16 cellular contexts compared by ENCODE assay signal in genomic region chr12:47221256-47222023, GRCh38.
A peak's percentile ranks its signal among the peaks of the same experiment; 100 is the strongest.
DNase-seq lines count a peak whose midpoint lies in the region; ATAC-seq lines count a peak whose summit lies in the region.
"Had no signal": no experiment of that assay in that cellular context is flagged by ENCODE, and none has a peak within 500 bp of the region (broad histone marks: within the 10 kb centered on the region; RNA-seq: fewer than 3 reads in every experiment).

No MANE protein-coding gene starts in this region.

- no peaks in the 10 kb centered on the region for H3K9me3 Mint-ChIP-seq in T-helper 2 cell treated with Interferon-gamma antibody and Interleukin-4, amounts not matched to agents 5 μg/mL and 100 μg/mL, for 36 hours
- H3K9me3 Mint-ChIP-seq in activated naive CD4-positive, alpha-beta T cell treated with anti-CD3 and anti-CD28 coated beads, Interleukin-2, amount 50 U/mL, for 72 hours, result no peaks in the 10 kb centered on the region
- H3K9me3 Mint-ChIP-seq in naive thymus-derived CD4-positive, alpha-beta T cell, result peaks cover 0 to 1% (median 0%) of the 10 kb centered on the region in 11 donors

- H3K27ac ChIP-seq in Karpas-422 (ENCODE audit: low read length), result peak overlapping the region; percentile 21; the same call in 1 of the 2 replicates
- peak overlapping the region; percentile 76 for H3K27ac ChIP-seq in naive thymus-derived CD4-positive, alpha-beta T cell (ENCODE audit: low read depth, low read length)
- H3K27ac ChIP-seq: esophagus squamous epithelium, parathyroid adenoma had no signal

- intact Hi-C loops in naive thymus-derived CD4-positive, alpha-beta T cell (cut with micrococcal nuclease), result loop anchor here in 1 of 2 donors (2.0 kb wide), 1 partner anchor 15 kb away; no protein-coding TSS in a partner anchor

- no peak overlapping the region for H2AFZ ChIP-seq in Karpas-422 (ENCODE audit: low read length)
- H2AFZ ChIP-seq: parathyroid adenoma had no signal

- H3K4me1 Mint-ChIP-seq in T-helper 2 cell treated with Interferon-gamma antibody and Interleukin-4, amounts not matched to agents 5 μg/mL and 100 μg/mL, for 36 hours (ENCODE audit: low read depth), result peaks cover 52% of the 10 kb centered on the region
- H3K4me1 Mint-ChIP-seq in naive thymus-derived CD4-positive, alpha-beta T cell, result peaks cover 49 to 72% (median 65%) of the 10 kb centered on the region in 7 donors

- CTCF ChIA-PET in naive thymus-derived CD4-positive, alpha-beta T cell (lab: Charles Lee), result interaction anchor here (1.1 to 1.8 kb wide), 2 partner anchors 10 to 14 kb away, joined by 4 to 5 read pairs; no protein-coding TSS in a partner anchor

- H3K4me3 Mint-ChIP-seq in T-helper 2 cell treated with Interferon-gamma antibody and Interleukin-4, amounts not matched to agents 5 μg/mL and 100 μg/mL, for 36 hours, result peak overlapping the region; percentile 59
- H3K4me3 Mint-ChIP-seq in naive thymus-derived CD4-positive, alpha-beta T cell, result peak overlapping the region; percentile 72 to 93 (median 82)

- H3K4me3 ChIP-seq in Karpas-422 (ENCODE audit: low read length), result no peak overlapping the region
- H3K4me3 ChIP-seq in naive thymus-derived CD4-positive, alpha-beta T cell (ENCODE audit: low read length), result peak overlapping the region; percentile 3
- H3K4me3 ChIP-seq: esophagus squamous epithelium, lower lobe of right lung had no signal

- peak overlapping the region; percentile 11 for H3K4me2 ChIP-seq in Karpas-422 (ENCODE audit: low read depth, low read length, poor library complexity, severe bottlenecking)

- H3K9ac ChIP-seq in Karpas-422 (ENCODE audit: low read length), result no peak overlapping the region
- H3K9ac ChIP-seq: parathyroid adenoma had no signal

- peaks cover 59% of the 10 kb centered on the region for H3K36me3 Mint-ChIP-seq in T-helper 2 cell treated with Interferon-gamma antibody and Interleukin-4, amounts not matched to agents 5 μg/mL and 100 μg/mL, for 36 hours (ENCODE audit: low read depth)
- H3K36me3 Mint-ChIP-seq in activated naive CD4-positive, alpha-beta T cell treated with anti-CD3 and anti-CD28 coated beads, Interleukin-2, amount 50 U/mL, for 72 hours, result peaks cover 72 to 84% of the 10 kb centered on the region in 2 donors
- peaks cover 16 to 65% (median 51%) of the 10 kb centered on the region in 5 donors for H3K36me3 Mint-ChIP-seq in naive thymus-derived CD4-positive, alpha-beta T cell

- H3K4me1 ChIP-seq in Karpas-422 (ENCODE audit: low read length), result peaks cover 90% of the 10 kb centered on the region
- H3K4me1 ChIP-seq in naive thymus-derived CD4-positive, alpha-beta T cell (ENCODE audit: control insufficient read depth in 2 of 2, insufficient read depth in 2 of 2, low read length in 2 of 2), result peaks cover 49 to 50% of the 10 kb centered on the region in 2 donors
- H3K4me1 ChIP-seq: parathyroid adenoma had no signal

- H3K27ac Mint-ChIP-seq in T-helper 2 cell treated with Interferon-gamma antibody and Interleukin-4, amounts not matched to agents 5 μg/mL and 100 μg/mL, for 36 hours, result peak overlapping the region; percentile 21
- H3K27ac Mint-ChIP-seq in activated naive CD4-positive, alpha-beta T cell treated with anti-CD3 and anti-CD28 coated beads, Interleukin-2, amount 50 U/mL, for 72 hours, result peak overlapping the region; percentile 87 to 100
- H3K27ac Mint-ChIP-seq in naive thymus-derived CD4-positive, alpha-beta T cell, result peak overlapping the region; percentile 75 to 96 (median 85)

- ATAC-seq in activated naive CD4-positive, alpha-beta T cell treated with anti-CD3 and anti-CD28 coated beads, Interleukin-2, amount 50 U/mL, for 72 hours, result no peak
- no peak for ATAC-seq in naive thymus-derived CD4-positive, alpha-beta T cell
- ATAC-seq in HG03439 (IDR thresholded peaks at IDR 0.05; ENCODE audit: unreplicated experiment) (no peak), GM21619 (IDR thresholded peaks at IDR 0.05; ENCODE audit: unreplicated experiment) (no peak)

- no peaks in the 10 kb centered on the region for H3K9me3 ChIP-seq in Karpas-422 (ENCODE audit: low read length)
- no peaks in the 10 kb centered on the region for H3K9me3 ChIP-seq in naive thymus-derived CD4-positive, alpha-beta T cell (ENCODE audit: control insufficient read depth in 2 of 3, low read length in 3 of 3)
- H3K9me3 ChIP-seq: esophagus squamous epithelium, lower lobe of right lung had no signal

- no peaks in the 10 kb centered on the region for H3K36me3 ChIP-seq in Karpas-422 (ENCODE audit: insufficient read depth, low read length)
- H3K36me3 ChIP-seq in naive thymus-derived CD4-positive, alpha-beta T cell (ENCODE audit: control insufficient read depth in 2 of 3, insufficient read depth in 3 of 3, low read length in 3 of 3), result peaks cover 0 to 15% (median 4%) of the 10 kb centered on the region in 3 experiments
- H3K36me3 ChIP-seq: esophagus squamous epithelium, lower lobe of right lung had no signal

- H3K9me2 ChIP-seq in Karpas-422 (replicated peaks; ENCODE audit: insufficient read depth, low read length), result no peaks in the 10 kb centered on the region

- no peak for DNase-seq in T-helper 2 cell treated with Interferon-gamma antibody and Interleukin-4, amounts not matched to agents 5 μg/mL and 100 μg/mL, for 36 hours (ENCODE audit: low spot score)
- DNase-seq in T-helper 2 cell (no peak), Karpas-422 (no peak), dermis blood vessel endothelial cell (no peak)
- no peak for DNase-seq in activated naive CD4-positive, alpha-beta T cell treated with anti-CD3 and anti-CD28 coated beads, Interleukin-2, amount 50 U/mL, for 72 hours (ENCODE audit: low spot score in 2 of 2)
- DNase-seq in naive thymus-derived CD4-positive, alpha-beta T cell, result no peak
- DNase-seq: central memory CD4-positive, alpha-beta T cell; esophagus squamous epithelium; hypothalamus; lower lobe of right lung; NCI-H1048; RPMI8226; stimulated activated CD4-positive, alpha-beta T cell treated with anti-CD3 and anti-CD28 coated beads, Interleukin-15, amount 100 ng/mL, for 24 hours had no signal

- H3K27me3 ChIP-seq in Karpas-422 (ENCODE audit: low read length), result no peaks in the 10 kb centered on the region
- no peaks in the 10 kb centered on the region for H3K27me3 ChIP-seq in naive thymus-derived CD4-positive, alpha-beta T cell (ENCODE audit: control insufficient read depth in 2 of 2, insufficient read depth in 2 of 2, low read length in 2 of 2)
- H3K27me3 ChIP-seq: esophagus squamous epithelium had no signal

- H3K27me3 Mint-ChIP-seq in T-helper 2 cell treated with Interferon-gamma antibody and Interleukin-4, amounts not matched to agents 5 μg/mL and 100 μg/mL, for 36 hours (ENCODE audit: low read depth), result no peaks in the 10 kb centered on the region
- H3K27me3 Mint-ChIP-seq in naive thymus-derived CD4-positive, alpha-beta T cell, result no peaks in the 10 kb centered on the region

- H4K20me1 ChIP-seq in Karpas-422 (ENCODE audit: insufficient read depth, low read depth, low read length), result no peaks in the 10 kb centered on the region

- POLR2A ChIA-PET in naive thymus-derived CD4-positive, alpha-beta T cell (lab: Charles Lee), result interaction anchor here (0.6 to 13.6 kb wide), 7 partner anchors 9 to 958 kb away, joined by 3 to 173 read pairs (median 3); no protein-coding TSS in a partner anchor

- peaks cover 93% of the 10 kb centered on the region for H3K79me2 ChIP-seq in Karpas-422 (ENCODE audit: low read length)
- H3K79me2 ChIP-seq: parathyroid adenoma had no signal

Comparison
In these comparisons a context has a peak if more than half of its experiments do, and no peak if none do; other contexts are left out.
1. H3K27ac Mint-ChIP-seq: peak in every context shown above with its lines; median percentile 94 in activated naive CD4-positive, alpha-beta T cell treated with anti-CD3 and anti-CD28 coated beads, Interleukin-2, amount 50 U/mL, for 72 hours; 85 in naive thymus-derived CD4-positive, alpha-beta T cell; 21 in T-helper 2 cell treated with Interferon-gamma antibody and Interleukin-4, amounts not matched to agents 5 μg/mL and 100 μg/mL, for 36 hours.